ENCODE assay signal across 21 cellular contexts in genomic region chr17:39028690-39029089, GRCh38.
DNase-seq lines count a peak whose midpoint lies in the region; ATAC-seq, FAIRE-seq and TF ChIP-seq lines count a peak whose summit lies in the region.
"Had no signal": no experiment of that assay in that cellular context is flagged by ENCODE, and none has a peak within 500 bp of the region (broad histone marks: within the 10 kb centered on the region; RNA-seq: fewer than 3 reads in every experiment).

No MANE protein-coding gene starts in this region.

- intact Hi-C loops in K562 (cut with micrococcal nuclease), result no loop called here

- peaks cover 13% of the 10 kb centered on the region for H3K27me3 ChIP-seq in DND-41 (ENCODE audit: insufficient read depth, low read length, poor library complexity)
- no peaks in the 10 kb centered on the region for H3K27me3 ChIP-seq in K562 (ENCODE audit: control insufficient read depth in 2 of 2, insufficient read depth in 2 of 2, low read length in 2 of 2)
- H3K27me3 ChIP-seq: BLaER1 treated with 17β-estradiol and CSF1 and Interleukin-3, amounts not matched to agents 10 nM and 100 nM had no signal

- no peak for DNase-seq in DND-41
- peak; percentile 42 for DNase-seq in NB4 (ENCODE audit: low read depth)
- no peak for DNase-seq in K562 (ENCODE audit: extremely low read depth in 1 of 4, low spot score in 3 of 4)
- peak; percentile 46 for DNase-seq in islet precursor cell
- no peak for DNase-seq in glomerular visceral epithelial cell (ENCODE audit: extremely low spot score)
- DNase-seq in NK-92 treated with Interleukin-12 subunit alpha and Interleukin-12 subunit beta, amount 100 ng/mL, for 24 hours (lab: John Stamatoyannopoulos, UW), result no peak
- DNase-seq: 8988T; Calu3; CD8-positive, alpha-beta T cell; DMS79 treated with DMSO at 0.1 percent for 48 hours; EL; GM23248; HCEC 1CT; IMR-90 had no signal

- H3K36me3 ChIP-seq in DND-41 (ENCODE audit: insufficient read depth, low read length) (no peaks in the 10 kb centered on the region), K562 (ENCODE audit: control insufficient read depth, insufficient read depth, low read length) (no peaks in the 10 kb centered on the region)
- H3K36me3 ChIP-seq: BLaER1 treated with 17β-estradiol and CSF1 and Interleukin-3, amounts not matched to agents 10 nM and 100 nM had no signal

- no peaks in the 10 kb centered on the region for H3K79me2 ChIP-seq in DND-41 (ENCODE audit: insufficient read depth, low read length)
- H3K79me2 ChIP-seq in K562 (ENCODE audit: control insufficient read depth, insufficient read depth, low read length), result no peaks in the 10 kb centered on the region

- TF ChIP-seq POLR2A in NB4 (IDR thresholded peaks at IDR 0.05; ENCODE audit: extremely low read depth, insufficient read length) (no peak), K562 (conservative IDR thresholded peaks at IDR 0.05) (no peak)

- H3K9me1 ChIP-seq in K562 (ENCODE audit: control insufficient read depth, insufficient read depth, low read length), result no peaks in the 10 kb centered on the region

- H4K20me1 ChIP-seq in DND-41 (ENCODE audit: insufficient read depth, low read length) (no peaks in the 10 kb centered on the region), K562 (replicated peaks; ENCODE audit: control insufficient read depth, insufficient read depth, low read length) (no peaks in the 10 kb centered on the region)
- H4K20me1 ChIP-seq: BLaER1 treated with 17β-estradiol and CSF1 and Interleukin-3, amounts not matched to agents 10 nM and 100 nM had no signal

- TF ChIP-seq RAD21 in K562 (CRISPR knock-in tag; conservative IDR thresholded peaks at IDR 0.05 in 1 of 2, IDR thresholded peaks at IDR 0.05 in 1 of 2), result peak in 1 of 2 experiments; percentile 19; a peak in 1 of 4 replicates

- H3K9me3 ChIP-seq in DND-41 (ENCODE audit: insufficient read depth, low read length, severe bottlenecking), result no peaks in the 10 kb centered on the region
- H3K9me3 ChIP-seq in K562 (replicated peaks; ENCODE audit: control insufficient read depth, insufficient read depth, low read depth, low read length), result no peaks in the 10 kb centered on the region
- H3K9me3 ChIP-seq: BLaER1 treated with 17β-estradiol and CSF1 and Interleukin-3, amounts not matched to agents 10 nM and 100 nM had no signal

- CTCF ChIA-PET in K562 (lab: Yijun Ruan, JAX; ENCODE audit: low intra/inter-chr PET ratio), result no interaction called here

- TF ChIP-seq EP300 in K562 (IDR thresholded peaks at IDR 0.05; ENCODE audit: low read length), result no peak

- no peak for FAIRE-seq in K562 (lab: Jason Lieb, UNC)
- FAIRE-seq: G401.6, GM12891, GM19239, H54 had no signal

- peaks cover 6% of the 10 kb centered on the region; the same call in 1 of the 2 replicates for H3K4me1 ChIP-seq in DND-41 (ENCODE audit: insufficient read depth, low read length)
- peaks cover 3 to 9% of the 10 kb centered on the region in 2 experiments; a peak in 4 of 5 replicates for H3K4me1 ChIP-seq in K562 (replicated peaks in 1 of 2; ENCODE audit: control insufficient read depth in 2 of 2, insufficient read depth in 2 of 2, low read length in 2 of 2)

- H3K27ac ChIP-seq in DND-41 (ENCODE audit: low read length), result no peak overlapping the region
- H3K27ac ChIP-seq in K562 (ENCODE audit: extremely low read depth, low read depth, low read length), result no peak overlapping the region
- H3K27ac ChIP-seq: BLaER1 treated with 17β-estradiol and CSF1 and Interleukin-3, amounts not matched to agents 10 nM and 100 nM; GM23248; HL-60 had no signal

- H2AFZ ChIP-seq in DND-41 (ENCODE audit: low read depth, low read length) (no peak overlapping the region), K562 (ENCODE audit: low read depth, low read length) (peak overlapping the region; percentile 4; the same call in 1 of the 2 replicates)
- H2AFZ ChIP-seq: GM23248 had no signal

- H3K4me2 ChIP-seq in DND-41 (ENCODE audit: insufficient read depth, low read length), result no peak overlapping the region
- no peak overlapping the region for H3K4me2 ChIP-seq in K562 (ENCODE audit: insufficient read depth, low read length)
- H3K4me2 ChIP-seq: BLaER1 treated with 17β-estradiol and CSF1 and Interleukin-3, amounts not matched to agents 10 nM and 100 nM had no signal

- WGBS in K562 (ENCODE audit: insufficient coverage, low coverage, missing lambda C conversion rate), result 69% methylated on average over 6 of the region's 6 CpGs

- no peak overlapping the region for H3K9ac ChIP-seq in DND-41 (ENCODE audit: low read depth, low read length)
- H3K9ac ChIP-seq in K562 (ENCODE audit: insufficient read depth in 1 of 2, low read depth in 2 of 2, low read length in 2 of 2), result no peak overlapping the region
- H3K9ac ChIP-seq: BLaER1 treated with 17β-estradiol and CSF1 and Interleukin-3, amounts not matched to agents 10 nM and 100 nM; GM23248 had no signal

- BruUV-seq in K562 (replicated peaks; lab: Mats Ljungman, UMichigan), result no TSS peak

- H3K4me3 ChIP-seq in DND-41 (ENCODE audit: low read depth in 1 of 2, low read length in 2 of 2), result no peak overlapping the region
- H3K4me3 ChIP-seq in NB4 (ENCODE audit: low read depth, low read length), result no peak overlapping the region
- no peak overlapping the region for H3K4me3 ChIP-seq in K562
- H3K4me3 ChIP-seq: BLaER1 treated with 17β-estradiol and CSF1 and Interleukin-3, amounts not matched to agents 10 nM and 100 nM; GM23248 had no signal

- ATAC-seq in DND-41 (ENCODE audit: insufficient read depth, low read depth), result no peak
- peak; percentile 76 for ATAC-seq in K562
- no peak for ATAC-seq in HG03354 (IDR thresholded peaks at IDR 0.05; ENCODE audit: poor library complexity, severe bottlenecking, unreplicated experiment)
- ATAC-seq: CD8-positive, alpha-beta T cell had no signal

- POLR2A ChIA-PET in K562 (lab: Yijun Ruan, JAX), result interaction anchor here (1.2 to 3.2 kb wide), 5 partner anchors 9 to 17 kb away, joined by 3 to 16 read pairs (median 5); no protein-coding TSS in a partner anchor

- TF ChIP-seq CTCF in DND-41 (IDR thresholded peaks at IDR 0.05; ENCODE audit: borderline replicate concordance, extremely low read depth, low read length, poor library complexity, severe bottlenecking) (peak; percentile 27), NB4 (IDR thresholded peaks at IDR 0.05; ENCODE audit: low read depth, low read length) (peak; percentile 7), K562 (IDR thresholded peaks at IDR 0.05 in 2 of 3, conservative IDR thresholded peaks at IDR 0.05 in 1 of 3; ENCODE audit: insufficient read depth in 2 of 3, low read depth in 1 of 3, low read length in 3 of 3) (peak in 2 of 3 experiments; percentile 10 to 34; a peak in 2 of 6 replicates)

- in situ Hi-C loops in K562 (cut with MboI), result no loop called here

TF ChIP-seq in K562, 482 proteins besides CTCF, POLR2A, EP300 and RAD21:
- no peak for TF ChIP-seq ZNF586 (CRISPR knock-in tag; conservative IDR thresholded peaks at IDR 0.05)
- no peak for TF ChIP-seq CCNT2 (IDR thresholded peaks at IDR 0.05; ENCODE audit: borderline replicate concordance, extremely low read depth, insufficient read length, low read depth, low read length)
- no peak for TF ChIP-seq MITF (IDR thresholded peaks at IDR 0.05)
- TF ChIP-seq ZNF431 (CRISPR knock-in tag; IDR thresholded peaks at IDR 0.05), result no peak
- no peak for TF ChIP-seq UBTF (IDR thresholded peaks at IDR 0.05; ENCODE audit: borderline replicate concordance in 1 of 2, low read depth in 2 of 2, low read length in 2 of 2)
- TF ChIP-seq ZBTB33 (CRISPR knock-in tag; IDR thresholded peaks at IDR 0.05), result peak; percentile 42; the same call in 1 of the 2 replicates

Comparison
In these comparisons a context has a peak if more than half of its experiments do, and no peak if none do; other contexts are left out.
1. DNase-seq: peak in NB4 (single experiment) and islet precursor cell (single experiment); none in DND-41 (single experiment), K562 (0 of 4), glomerular visceral epithelial cell (single experiment) and NK-92 treated with Interleukin-12 subunit alpha and Interleukin-12 subunit beta, amount 100 ng/mL, for 24 hours (single experiment).
2. Peak in every context shown above with its lines, with median percentiles within 50 percentile points of each other: CTCF ChIP-seq.